Comparison of ENCODE assay signal across 8 cellular contexts in genomic region chr19:5690955-5691204, GRCh38. TPM values are rescaled to one million over a fixed set of nuclear protein-coding genes. Genes with fewer than 3 reads are reported as not detected.
DNase-seq lines count a peak whose midpoint lies in the region; ATAC-seq, FAIRE-seq and TF ChIP-seq lines count a peak whose summit lies in the region.

No MANE protein-coding gene starts in this region.

- no peaks in the 10 kb centered on the region for H3K79me1 ChIP-seq in mesenchymal stem cell (replicated peaks; ENCODE audit: low read length, poor library complexity, severe bottlenecking)

- H2BK15ac ChIP-seq in mesenchymal stem cell (ENCODE audit: low read depth, poor library complexity, severe bottlenecking): no peak overlapping the region

- H3K27me3 ChIP-seq in GM12878 (replicated peaks in 1 of 2; ENCODE audit: control insufficient read depth in 2 of 2, insufficient read depth in 2 of 2, low read length in 1 of 2): no peaks in the 10 kb centered on the region
- no peaks in the 10 kb centered on the region for H3K27me3 ChIP-seq in mesenchymal stem cell (ENCODE audit: control insufficient read depth in 1 of 2, insufficient read depth in 1 of 2, low read length in 2 of 2)

- TF ChIP-seq POLR2A in GM12878 (IDR thresholded peaks at IDR 0.05; ENCODE audit: low read depth, low read length): no peak

- peaks cover 49% of the 10 kb centered on the region for H3K79me2 ChIP-seq in GM12878 (ENCODE audit: control insufficient read depth, insufficient read depth, low read length)

- H3K4ac ChIP-seq in mesenchymal stem cell (ENCODE audit: low read depth in 1 of 2, low read length in 2 of 2): peak overlapping the region in 1 of 2 experiments; percentile 94

- SMC1A ChIA-PET in GM12878 (lab: Charles Lee; ENCODE audit: uncharacterized antibody, unreplicated experiment): no interaction called here

- RAD21 ChIA-PET in GM12878 (lab: Charles Lee; ENCODE audit: unreplicated experiment): no interaction called here

- no peak for ATAC-seq in GM12878
- no peak for ATAC-seq in HG03159 (IDR thresholded peaks at IDR 0.05; ENCODE audit: unreplicated experiment)

- no peak overlapping the region for H2BK120ac ChIP-seq in mesenchymal stem cell (ENCODE audit: low read depth, low read length)

- peak overlapping the region in 1 of 2 experiments; percentile 74 for H3K14ac ChIP-seq in mesenchymal stem cell (ENCODE audit: low read length in 2 of 2)

- peak overlapping the region; percentile 62 to 69 for H3K18ac ChIP-seq in mesenchymal stem cell (ENCODE audit: low read depth in 1 of 2, low read length in 2 of 2)

- CTCF ChIA-PET in GM12878 (lab: Yijun Ruan, JAX): interaction anchor here (0.6 to 3.7 kb wide), 4 partner anchors 18 to 113 kb away, joined by 3 to 74 read pairs (median 20); partner anchors contain the start of genes CATSPERD, LONP1, SAFB and SAFB2

- H2BK12ac ChIP-seq in mesenchymal stem cell (ENCODE audit: low read length in 2 of 2): no peak overlapping the region

- TF ChIP-seq EP300 in GM12878 (IDR thresholded peaks at IDR 0.05; ENCODE audit: borderline replicate concordance in 1 of 2, control insufficient read depth in 1 of 2, low read depth in 2 of 2, low read length in 2 of 2): no peak

- no peaks in the 10 kb centered on the region; the same call in 2 of the 3 replicates for H3K9me3 ChIP-seq in GM12878 (replicated peaks; ENCODE audit: control insufficient read depth, insufficient read depth, low read length)
- H3K9me3 ChIP-seq in mesenchymal stem cell (ENCODE audit: control insufficient read depth, low read length): no peaks in the 10 kb centered on the region

- FAIRE-seq in GM12878 (lab: Jason Lieb, UNC): peak; percentile 27

- no peak overlapping the region for H2BK5ac ChIP-seq in mesenchymal stem cell (ENCODE audit: low read depth, low read length, poor library complexity, severe bottlenecking)

- POLR2A ChIA-PET in GM12878 (lab: Charles Lee): interaction anchor here (0.8 to 1.7 kb wide), 5 partner anchors 9 to 213 kb away, joined by 3 to 9 read pairs (median 4); partner anchors contain the start of genes NDUFA11, SAFB, SAFB2 and VMAC

- intact Hi-C loops in GM12878 (cut with micrococcal nuclease; ENCODE audit: unreplicated experiment): loop anchor here (2.0 kb wide), 2 partner anchors 30 to 100 kb away; partner anchors contain the start of genes CATSPERD, DUS3L and LONP1

- H3K23ac ChIP-seq in mesenchymal stem cell (ENCODE audit: low read length in 2 of 2): no peak overlapping the region

- H3K36me3 ChIP-seq in GM12878 (ENCODE audit: control insufficient read depth in 2 of 2, insufficient read depth in 2 of 2, low read length in 1 of 2): peaks cover 6 to 42% of the 10 kb centered on the region in 2 experiments; a peak in 3 of 4 replicates
- peaks cover 42 to 56% of the 10 kb centered on the region in 2 experiments for H3K36me3 ChIP-seq in mesenchymal stem cell (ENCODE audit: control insufficient read depth in 1 of 2, insufficient read depth in 2 of 2, low read depth in 1 of 2, low read length in 2 of 2)

- peak overlapping the region; percentile 94 for H3K27ac ChIP-seq in GM12878 (ENCODE audit: control insufficient read depth, insufficient read depth)
- H3K27ac ChIP-seq in mesenchymal stem cell (ENCODE audit: low read length, poor library complexity, severe bottlenecking): peak overlapping the region; percentile 94

- DNase-seq in stimulated activated CD4-positive, alpha-beta T cell treated with anti-CD3 and anti-CD28 coated beads, Interleukin-12 subunit alpha, Interleukin-12 subunit beta, amount 100 ng/mL, for 4 hours: peak; percentile 29
- DNase-seq in stimulated activated CD4-positive, alpha-beta T cell treated with anti-CD3 and anti-CD28 coated beads, Interleukin-4, amount 100 ng/mL, for 1 hour: no peak
- DNase-seq in GM12878 (ENCODE audit: low read depth, low spot score) (no peak), mesenchymal stem cell (no peak), NK-92 (lab: John Stamatoyannopoulos, UW; ENCODE audit: unreplicated experiment) (no peak), NCI-H774 (lab: John Stamatoyannopoulos, UW) (no peak), globus pallidus (ENCODE audit: low spot score) (no peak)

- in situ Hi-C loops in GM12878 (cut with MboI): no loop called here

- no peak overlapping the region for H2AFZ ChIP-seq in GM12878 (ENCODE audit: control insufficient read depth, low read depth, low read length)
- H2AFZ ChIP-seq in mesenchymal stem cell (ENCODE audit: low read depth, low read length): no peak overlapping the region

- H4K91ac ChIP-seq in mesenchymal stem cell (ENCODE audit: low read length): no peak overlapping the region

- H3K4me1 ChIP-seq in GM12878 (ENCODE audit: control insufficient read depth, insufficient read depth, low read length) (peaks cover 10% of the 10 kb centered on the region), mesenchymal stem cell (ENCODE audit: control insufficient read depth, insufficient read depth, low read depth, low read length) (peaks cover 34% of the 10 kb centered on the region)

- TSS peak; percentile 93 for BruUV-seq in GM12878 (replicated peaks; lab: Mats Ljungman, UMichigan)

- no peaks in the 10 kb centered on the region; the same call in none of the 2 replicates for H4K20me1 ChIP-seq in GM12878 (ENCODE audit: control insufficient read depth, insufficient read depth)

- H3K9ac ChIP-seq in GM12878 (ENCODE audit: control insufficient read depth, insufficient read depth, low read length): peak overlapping the region; percentile 98
- H3K9ac ChIP-seq in mesenchymal stem cell (ENCODE audit: low read length): peak overlapping the region; percentile 92

- WGBS in GM12878 (ENCODE audit: insufficient coverage, insufficient replicate concordance, low lambda C conversion rate, missing lambda C conversion rate): 9% methylated on average over 15 of the region's 15 CpGs
- WGBS in mesenchymal stem cell: 0% methylated on average over 15 of the region's 15 CpGs

- H3K4me2 ChIP-seq in GM12878 (ENCODE audit: control insufficient read depth, insufficient read depth) (peak overlapping the region; percentile 64; the same call in 1 of the 2 replicates), mesenchymal stem cell (ENCODE audit: low read length, poor library complexity, severe bottlenecking) (peak overlapping the region; percentile 70)

- peak overlapping the region; percentile 94 for H3K4me3 ChIP-seq in GM12878
- H3K4me3 ChIP-seq in mesenchymal stem cell (ENCODE audit: insufficient read depth in 1 of 2, low read depth in 1 of 2, low read length in 2 of 2): peak overlapping the region; percentile 85 to 89

- no peak overlapping the region for H4K8ac ChIP-seq in mesenchymal stem cell (ENCODE audit: low read length)

- H2AK5ac ChIP-seq in mesenchymal stem cell (ENCODE audit: low read length, severe bottlenecking): no peak overlapping the region

- TF ChIP-seq CTCF in GM12878 (IDR thresholded peaks at IDR 0.05 in 2 of 3, conservative IDR thresholded peaks at IDR 0.05 in 1 of 3; ENCODE audit: control insufficient read depth in 2 of 3, extremely low read depth in 1 of 3, insufficient read depth in 1 of 3, low read depth in 3 of 3, low read length in 3 of 3): no peak

- no peak for TF ChIP-seq RAD21 in GM12878 (IDR thresholded peaks at IDR 0.05; ENCODE audit: insufficient read depth, low read depth, low read length)

RNA-seq across cellular contexts. Expression of gene RPL36, which starts 0.8 kb away (rescaled TPM):
- 94.2 and 106 TPM in 2 replicates for total RNA-seq in GM12878 (2013; cell fraction: nucleolus; rRNA removed)
- total RNA-seq in GM12878 (2014; rRNA removed): 1,704 and 2,091 TPM in 2 replicates
- 1,553 and 1,673 TPM in 2 replicates for total RNA-seq in GM12878 (2014; rRNA removed; fragmentation: Illumina TruSeq; extraction: Trizol)
- total RNA-seq in GM12878 (2021): 1,583 and 1,661 TPM in 2 replicates
- polyA plus RNA-seq in GM12878 (2011; ENCODE audit: low read depth): 170 TPM
- polyA plus RNA-seq in GM12878 (2011; rRNA removed): 499 and 1,144 TPM in 2 replicates
- polyA plus RNA-seq in GM12878 (2011; cell fraction: cytosol; rRNA removed): 723 and 1,358 TPM in 2 replicates
- polyA plus RNA-seq in GM12878 (2011; cell fraction: nucleus; rRNA removed): 426 and 530 TPM in 2 replicates
- 3,043 and 3,382 TPM in 2 replicates for polyA plus RNA-seq in GM12878 (2012)
- polyA plus RNA-seq in GM12878 (2014; fragmentation: Illumina TruSeq; extraction: Trizol): 67.8 and 374 TPM in 2 replicates
- 1,000 to 10,000 TPM; 4,698 to 4,942 TPM for polyA plus RNA-seq in GM12878 (2014; fragmentation: Nextera tagmentation; extraction: Ambion mirVana)
- polyA plus RNA-seq in GM12878 (2014; rRNA removed): 2,015 and 2,575 TPM in 2 replicates
- 1,000 to 10,000 TPM; 2,328 to 2,411 TPM for polyA plus RNA-seq in GM12878 (2016; fragmentation: Nextera tagmentation; extraction: Ambion mirVana)
- polyA minus RNA-seq in GM12878 (2011; rRNA and poly(A)+ RNA removed): 196 and 405 TPM in 2 replicates
- polyA minus RNA-seq in GM12878 (2011; cell fraction: cytosol; rRNA and poly(A)+ RNA removed): 476 and 536 TPM in 2 replicates
- 142 and 195 TPM in 2 replicates for polyA minus RNA-seq in GM12878 (2011; cell fraction: nucleus; rRNA and poly(A)+ RNA removed)
- polyA plus RNA-seq in mesenchymal stem cell (2013, experiment 1 of 2): 1,659 TPM
- polyA plus RNA-seq in mesenchymal stem cell (2013, experiment 2 of 2): 1,656 TPM

RNA-seq across cellular contexts. Expression of gene HSD11B1L, which starts 10.1 kb away (rescaled TPM):
- total RNA-seq in GM12878 (2013; cell fraction: nucleolus; rRNA removed): 0.64 and 2.5 TPM in 2 replicates
- total RNA-seq in GM12878 (2014; rRNA removed): 1.2 and 1.7 TPM in 2 replicates
- 0.49 and 0.55 TPM in 2 replicates for total RNA-seq in GM12878 (2014; rRNA removed; fragmentation: Illumina TruSeq; extraction: Trizol)
- 1.1 and 1.5 TPM in 2 replicates for total RNA-seq in GM12878 (2021)
- polyA plus RNA-seq in GM12878 (2011; ENCODE audit: low read depth): 0.31 TPM
- 0.84 TPM in 2 replicates for polyA plus RNA-seq in GM12878 (2011; rRNA removed)
- 1.8 and 3.0 TPM in 2 replicates for polyA plus RNA-seq in GM12878 (2011; cell fraction: cytosol; rRNA removed)
- 1.4 and 2.1 TPM in 2 replicates for polyA plus RNA-seq in GM12878 (2011; cell fraction: nucleus; rRNA removed)
- polyA plus RNA-seq in GM12878 (2012): 2.0 and 2.6 TPM in 2 replicates
- polyA plus RNA-seq in GM12878 (2014; fragmentation: Illumina TruSeq; extraction: Trizol): 0.29 TPM in 1 of 2 replicates, not detected in the other
- polyA plus RNA-seq in GM12878 (2014; fragmentation: Nextera tagmentation; extraction: Ambion mirVana): under 1 TPM in 1 of 2 experiments, not detected in 1; 0.35 TPM
- 1.0 and 1.6 TPM in 2 replicates for polyA plus RNA-seq in GM12878 (2014; rRNA removed)
- 1 to 10 TPM; 1.1 to 1.8 TPM for polyA plus RNA-seq in GM12878 (2016; fragmentation: Nextera tagmentation; extraction: Ambion mirVana)
- 0.29 and 0.52 TPM in 2 replicates for polyA minus RNA-seq in GM12878 (2011; rRNA and poly(A)+ RNA removed)
- polyA minus RNA-seq in GM12878 (2011; cell fraction: cytosol; rRNA and poly(A)+ RNA removed): not detected in 2 replicates
- 0.77 TPM in 1 of 2 replicates, not detected in the other for polyA minus RNA-seq in GM12878 (2011; cell fraction: nucleus; rRNA and poly(A)+ RNA removed)
- 13.7 TPM for polyA plus RNA-seq in mesenchymal stem cell (2013, experiment 1 of 2)
- 13.5 TPM for polyA plus RNA-seq in mesenchymal stem cell (2013, experiment 2 of 2)

RNA-seq across cellular contexts. Expression of gene MICOS13, which starts 10.6 kb away (rescaled TPM):
- 9.1 and 11.0 TPM in 2 replicates for total RNA-seq in GM12878 (2013; cell fraction: nucleolus; rRNA removed)
- total RNA-seq in GM12878 (2014; rRNA removed) (177 and 211 TPM in 2 replicates), GM12878 (2014; rRNA removed; fragmentation: Illumina TruSeq; extraction: Trizol) (34.9 and 41.2 TPM in 2 replicates), GM12878 (2021) (61.1 and 61.3 TPM in 2 replicates)
- polyA plus RNA-seq in GM12878 (2011; ENCODE audit: low read depth): 8.1 TPM
- polyA plus RNA-seq in GM12878 (2011; rRNA removed) (12.4 and 24.3 TPM in 2 replicates), GM12878 (2014; fragmentation: Illumina TruSeq; extraction: Trizol) (3.5 and 16.8 TPM in 2 replicates), GM12878 (2014; fragmentation: Nextera tagmentation; extraction: Ambion mirVana) (10 to 100 TPM in 1 of 2 experiments, 1 to 10 TPM in 1; 9.4 to 38.1 TPM), GM12878 (2014; rRNA removed) (119 and 171 TPM in 2 replicates), GM12878 (2016; fragmentation: Nextera tagmentation; extraction: Ambion mirVana) (100 to 1,000 TPM; 113 to 118 TPM)
- polyA plus RNA-seq in GM12878 (2011; cell fraction: cytosol; rRNA removed): 32.8 and 53.4 TPM in 2 replicates
- 20.9 and 31.4 TPM in 2 replicates for polyA plus RNA-seq in GM12878 (2011; cell fraction: nucleus; rRNA removed)
- polyA plus RNA-seq in GM12878 (2012): 44.0 and 63.5 TPM in 2 replicates
- 4.8 and 13.2 TPM in 2 replicates for polyA minus RNA-seq in GM12878 (2011; rRNA and poly(A)+ RNA removed)
- polyA minus RNA-seq in GM12878 (2011; cell fraction: cytosol; rRNA and poly(A)+ RNA removed): 6.2 and 10.8 TPM in 2 replicates
- 8.9 and 16.1 TPM in 2 replicates for polyA minus RNA-seq in GM12878 (2011; cell fraction: nucleus; rRNA and poly(A)+ RNA removed)
- 58.1 TPM for polyA plus RNA-seq in mesenchymal stem cell (2013, experiment 1 of 2)
- 61.4 TPM for polyA plus RNA-seq in mesenchymal stem cell (2013, experiment 2 of 2)

RNA-seq across cellular contexts. Expression of gene LONP1, which starts 29.1 kb away (rescaled TPM):
- 160 and 169 TPM in 2 replicates for total RNA-seq in GM12878 (2013; cell fraction: nucleolus; rRNA removed)
- total RNA-seq in GM12878 (2014; rRNA removed): 85.0 and 92.7 TPM in 2 replicates
- total RNA-seq in GM12878 (2014; rRNA removed; fragmentation: Illumina TruSeq; extraction: Trizol): 38.6 and 44.0 TPM in 2 replicates
- total RNA-seq in GM12878 (2021): 136 and 137 TPM in 2 replicates
- 26.8 TPM for polyA plus RNA-seq in GM12878 (2011; ENCODE audit: low read depth)
- polyA plus RNA-seq in GM12878 (2011; rRNA removed): 31.3 and 51.1 TPM in 2 replicates
- 78.2 and 118 TPM in 2 replicates for polyA plus RNA-seq in GM12878 (2011; cell fraction: cytosol; rRNA removed)
- polyA plus RNA-seq in GM12878 (2011; cell fraction: nucleus; rRNA removed): 211 and 242 TPM in 2 replicates
- 97.2 and 102 TPM in 2 replicates for polyA plus RNA-seq in GM12878 (2012)
- 8.2 and 35.5 TPM in 2 replicates for polyA plus RNA-seq in GM12878 (2014; fragmentation: Illumina TruSeq; extraction: Trizol)
- 1 to 10 TPM in 1 of 2 experiments, under 1 TPM in 1; 0.61 to 3.2 TPM for polyA plus RNA-seq in GM12878 (2014; fragmentation: Nextera tagmentation; extraction: Ambion mirVana)
- 67.8 and 92.2 TPM in 2 replicates for polyA plus RNA-seq in GM12878 (2014; rRNA removed)
- polyA plus RNA-seq in GM12878 (2016; fragmentation: Nextera tagmentation; extraction: Ambion mirVana): 100 to 1,000 TPM in 1 of 2 experiments, 10 to 100 TPM in 1; 86.5 to 100 TPM
- polyA minus RNA-seq in GM12878 (2011; rRNA and poly(A)+ RNA removed): 44.0 and 83.3 TPM in 2 replicates
- 36.6 and 42.2 TPM in 2 replicates for polyA minus RNA-seq in GM12878 (2011; cell fraction: cytosol; rRNA and poly(A)+ RNA removed)
- polyA minus RNA-seq in GM12878 (2011; cell fraction: nucleus; rRNA and poly(A)+ RNA removed): 33.6 and 49.1 TPM in 2 replicates
- polyA plus RNA-seq in mesenchymal stem cell (2013, experiment 1 of 2): 42.5 TPM
- polyA plus RNA-seq in mesenchymal stem cell (2013, experiment 2 of 2): 41.2 TPM

RNA-seq across cellular contexts. Expression of gene CATSPERD, which starts 29.6 kb away (rescaled TPM):
- total RNA-seq in GM12878 (2013; cell fraction: nucleolus; rRNA removed): not detected in 2 replicates
- not detected in 2 replicates for total RNA-seq in GM12878 (2014; rRNA removed)
- total RNA-seq in GM12878 (2014; rRNA removed; fragmentation: Illumina TruSeq; extraction: Trizol): not detected in 2 replicates
- 0.10 TPM in 1 of 2 replicates, not detected in the other for total RNA-seq in GM12878 (2021)
- polyA plus RNA-seq in GM12878 (2011; ENCODE audit: low read depth): not detected
- 0.11 TPM in 1 of 2 replicates, not detected in the other for polyA plus RNA-seq in GM12878 (2011; rRNA removed)
- polyA plus RNA-seq in GM12878 (2011; cell fraction: cytosol; rRNA removed): 0.06 and 0.07 TPM in 2 replicates
- 0.34 TPM in 1 of 2 replicates, not detected in the other for polyA plus RNA-seq in GM12878 (2011; cell fraction: nucleus; rRNA removed)
- 0.06 TPM in 1 of 2 replicates, not detected in the other for polyA plus RNA-seq in GM12878 (2012)
- polyA plus RNA-seq in GM12878 (2014; fragmentation: Illumina TruSeq; extraction: Trizol): not detected in 2 replicates
- under 1 TPM in 1 of 2 experiments, not detected in 1; 0.02 TPM for polyA plus RNA-seq in GM12878 (2014; fragmentation: Nextera tagmentation; extraction: Ambion mirVana)
- 0.06 TPM in 1 of 2 replicates, not detected in the other for polyA plus RNA-seq in GM12878 (2014; rRNA removed)
- under 1 TPM; 0.21 to 0.38 TPM for polyA plus RNA-seq in GM12878 (2016; fragmentation: Nextera tagmentation; extraction: Ambion mirVana)
- 0.10 TPM in 1 of 2 replicates, not detected in the other for polyA minus RNA-seq in GM12878 (2011; rRNA and poly(A)+ RNA removed)
- not detected in 2 replicates for polyA minus RNA-seq in GM12878 (2011; cell fraction: cytosol; rRNA and poly(A)+ RNA removed)
- polyA minus RNA-seq in GM12878 (2011; cell fraction: nucleus; rRNA and poly(A)+ RNA removed): not detected in 2 replicates
- polyA plus RNA-seq in mesenchymal stem cell (2013, experiment 1 of 2): not detected
- polyA plus RNA-seq in mesenchymal stem cell (2013, experiment 2 of 2): not detected
